1 cellular context compared by ENCODE assay signal in genomic region chr19:44857837-44858236, GRCh38.
TF ChIP-seq lines count a peak whose summit lies in the region.

No MANE protein-coding gene starts in this region.

TF ChIP-seq in HepG2, 621 proteins besides CTCF, POLR2A, EP300 and RAD21 (continued from another document and continues in another):
- TF ChIP-seq USF2 (IDR thresholded peaks at IDR 0.05; ENCODE audit: low read depth, low read length) (no peak), USF2 (CRISPR knock-in tag; IDR thresholded peaks at IDR 0.05; ENCODE audit: borderline replicate concordance) (no peak), KDM5A (IDR thresholded peaks at IDR 0.05; ENCODE audit: borderline replicate concordance, low read length) (no peak), LCORL (IDR thresholded peaks at IDR 0.05) (no peak), LCORL (CRISPR knock-in tag; IDR thresholded peaks at IDR 0.05) (peak; percentile 67; the same call in 1 of the 2 replicates), HBP1 (CRISPR knock-in tag; IDR thresholded peaks at IDR 0.05; ENCODE audit: low read depth) (no peak), NR0B2 (CRISPR knock-in tag; IDR thresholded peaks at IDR 0.05) (no peak), GTF2F1 (IDR thresholded peaks at IDR 0.05; ENCODE audit: low read length) (no peak), ZNF841 (CRISPR knock-in tag; IDR thresholded peaks at IDR 0.05; ENCODE audit: borderline replicate concordance) (no peak), ZNF354B (CRISPR knock-in tag; IDR thresholded peaks at IDR 0.05) (no peak), ZNF724P (CRISPR knock-in tag; IDR thresholded peaks at IDR 0.05; ENCODE audit: borderline replicate concordance) (no peak), KAT2B (IDR thresholded peaks at IDR 0.05; ENCODE audit: borderline replicate concordance, low read depth, low read length) (0 out of 2 replicates have a peak, but pooled peaks have one; percentile 15), FOXO1 (CRISPR knock-in tag; IDR thresholded peaks at IDR 0.05) (peak; percentile 35; the same call in 1 of the 2 replicates), HNRNPLL (IDR thresholded peaks at IDR 0.05; ENCODE audit: low read depth, low read length, poor library complexity, severe bottlenecking) (no peak), REXO4 (CRISPR knock-in tag; IDR thresholded peaks at IDR 0.05; ENCODE audit: borderline replicate concordance) (no peak), GATA4 (IDR thresholded peaks at IDR 0.05; ENCODE audit: borderline replicate concordance, low read depth) (no peak), ZNF510 (CRISPR knock-in tag; IDR thresholded peaks at IDR 0.05; ENCODE audit: low read depth) (no peak), ZNF121 (CRISPR knock-in tag; IDR thresholded peaks at IDR 0.05) (no peak; the same call in 1 of the 2 replicates), MIXL1 (CRISPR knock-in tag; IDR thresholded peaks at IDR 0.05) (peak; percentile 81; the same call in 1 of the 2 replicates), HNRNPUL1 (IDR thresholded peaks at IDR 0.05; ENCODE audit: low read depth, low read length) (no peak), RARA (CRISPR knock-in tag; IDR thresholded peaks at IDR 0.05) (peak; percentile 65; the same call in 1 of the 2 replicates), KDM2A (CRISPR knock-in tag; IDR thresholded peaks at IDR 0.05; ENCODE audit: borderline replicate concordance, low read depth) (no peak), NFYC (CRISPR knock-in tag; IDR thresholded peaks at IDR 0.05) (peak; percentile 14; the same call in 1 of the 2 replicates), ZBTB10 (CRISPR knock-in tag; IDR thresholded peaks at IDR 0.05; ENCODE audit: borderline replicate concordance) (no peak), ZNF792 (CRISPR knock-in tag; IDR thresholded peaks at IDR 0.05) (no peak; the same call in 1 of the 2 replicates), ZNF274 (CRISPR knock-in tag; IDR thresholded peaks at IDR 0.05) (no peak), SIN3A (IDR thresholded peaks at IDR 0.05; ENCODE audit: borderline replicate concordance, low read depth, low read length) (no peak), SKIL (CRISPR knock-in tag; IDR thresholded peaks at IDR 0.05; ENCODE audit: borderline replicate concordance) (no peak), FOXM1 (CRISPR knock-in tag; IDR thresholded peaks at IDR 0.05) (no peak), PHF20 (CRISPR knock-in tag; IDR thresholded peaks at IDR 0.05) (no peak), ZBTB37 (CRISPR knock-in tag; IDR thresholded peaks at IDR 0.05) (no peak), ZNF205 (CRISPR knock-in tag; IDR thresholded peaks at IDR 0.05) (no peak), TEAD2 (CRISPR knock-in tag; IDR thresholded peaks at IDR 0.05) (no peak), SKI (IDR thresholded peaks at IDR 0.05; ENCODE audit: partially characterized antibody) (no peak), ZNF607 (CRISPR knock-in tag; IDR thresholded peaks at IDR 0.05; ENCODE audit: borderline replicate concordance) (no peak), ZNF512 (CRISPR knock-in tag; IDR thresholded peaks at IDR 0.05) (no peak), ZBTB14 (CRISPR knock-in tag; IDR thresholded peaks at IDR 0.05) (no peak), ESRRA (CRISPR knock-in tag; IDR thresholded peaks at IDR 0.05; ENCODE audit: low read depth) (no peak), ZBTB42 (CRISPR knock-in tag; IDR thresholded peaks at IDR 0.05) (no peak), FOSL1 (CRISPR knock-in tag; IDR thresholded peaks at IDR 0.05; ENCODE audit: borderline replicate concordance) (no peak), ZNF484 (CRISPR knock-in tag; IDR thresholded peaks at IDR 0.05; ENCODE audit: borderline replicate concordance, low read depth) (no peak), ZNF337 (CRISPR knock-in tag; IDR thresholded peaks at IDR 0.05; ENCODE audit: borderline replicate concordance, low read depth) (no peak), ZNF331 (CRISPR knock-in tag; IDR thresholded peaks at IDR 0.05) (0 out of 2 replicates have a peak, but pooled peaks have one; percentile 12), NR2C2 (CRISPR knock-in tag; IDR thresholded peaks at IDR 0.05; ENCODE audit: borderline replicate concordance) (no peak), ELF3 (CRISPR knock-in tag; IDR thresholded peaks at IDR 0.05) (peak; percentile 40; the same call in 1 of the 2 replicates), ZNF670 (CRISPR knock-in tag; IDR thresholded peaks at IDR 0.05; ENCODE audit: borderline replicate concordance) (0 out of 2 replicates have a peak, but pooled peaks have one; percentile 31)
- TF ChIP-seq, protein P1, sequence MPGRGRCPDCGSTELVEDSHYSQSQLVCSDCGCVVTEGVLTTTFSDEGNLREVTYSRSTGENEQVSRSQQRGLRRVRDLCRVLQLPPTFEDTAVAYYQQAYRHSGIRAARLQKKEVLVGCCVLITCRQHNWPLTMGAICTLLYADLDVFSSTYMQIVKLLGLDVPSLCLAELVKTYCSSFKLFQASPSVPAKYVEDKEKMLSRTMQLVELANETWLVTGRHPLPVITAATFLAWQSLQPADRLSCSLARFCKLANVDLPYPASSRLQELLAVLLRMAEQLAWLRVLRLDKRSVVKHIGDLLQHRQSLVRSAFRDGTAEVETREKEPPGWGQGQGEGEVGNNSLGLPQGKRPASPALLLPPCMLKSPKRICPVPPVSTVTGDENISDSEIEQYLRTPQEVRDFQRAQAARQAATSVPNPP (CRISPR knock-in tag; IDR thresholded peaks at IDR 0.05), result no peak
- TF ChIP-seq, protein P2, sequence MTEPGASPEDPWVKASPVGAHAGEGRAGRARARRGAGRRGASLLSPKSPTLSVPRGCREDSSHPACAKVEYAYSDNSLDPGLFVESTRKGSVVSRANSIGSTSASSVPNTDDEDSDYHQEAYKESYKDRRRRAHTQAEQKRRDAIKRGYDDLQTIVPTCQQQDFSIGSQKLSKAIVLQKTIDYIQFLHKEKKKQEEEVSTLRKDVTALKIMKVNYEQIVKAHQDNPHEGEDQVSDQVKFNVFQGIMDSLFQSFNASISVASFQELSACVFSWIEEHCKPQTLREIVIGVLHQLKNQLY (CRISPR knock-in tag; IDR thresholded peaks at IDR 0.05), result no peak
- TF ChIP-seq, protein P3, sequence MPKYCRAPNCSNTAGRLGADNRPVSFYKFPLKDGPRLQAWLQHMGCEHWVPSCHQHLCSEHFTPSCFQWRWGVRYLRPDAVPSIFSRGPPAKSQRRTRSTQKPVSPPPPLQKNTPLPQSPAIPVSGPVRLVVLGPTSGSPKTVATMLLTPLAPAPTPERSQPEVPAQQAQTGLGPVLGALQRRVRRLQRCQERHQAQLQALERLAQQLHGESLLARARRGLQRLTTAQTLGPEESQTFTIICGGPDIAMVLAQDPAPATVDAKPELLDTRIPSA (CRISPR knock-in tag; IDR thresholded peaks at IDR 0.05; ENCODE audit: borderline replicate concordance), result no peak
- TF ChIP-seq, protein P4, sequence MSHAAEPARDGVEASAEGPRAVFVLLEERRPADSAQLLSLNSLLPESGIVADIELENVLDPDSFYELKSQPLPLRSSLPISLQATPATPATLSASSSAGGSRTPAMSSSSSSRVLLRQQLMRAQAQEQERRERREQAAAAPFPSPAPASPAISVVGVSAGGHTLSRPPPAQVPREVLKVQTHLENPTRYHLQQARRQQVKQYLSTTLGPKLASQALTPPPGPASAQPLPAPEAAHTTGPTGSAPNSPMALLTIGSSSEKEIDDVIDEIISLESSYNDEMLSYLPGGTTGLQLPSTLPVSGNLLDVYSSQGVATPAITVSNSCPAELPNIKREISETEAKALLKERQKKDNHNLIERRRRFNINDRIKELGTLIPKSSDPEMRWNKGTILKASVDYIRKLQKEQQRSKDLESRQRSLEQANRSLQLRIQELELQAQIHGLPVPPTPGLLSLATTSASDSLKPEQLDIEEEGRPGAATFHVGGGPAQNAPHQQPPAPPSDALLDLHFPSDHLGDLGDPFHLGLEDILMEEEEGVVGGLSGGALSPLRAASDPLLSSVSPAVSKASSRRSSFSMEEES (CRISPR knock-in tag; IDR thresholded peaks at IDR 0.05), result no peak
